21 cellular contexts compared by ENCODE assay signal in genomic region chr19:5991244-5991838, GRCh38.
"Had no signal": no experiment of that assay in that cellular context is flagged by ENCODE, and none has a peak within 500 bp of the region (broad histone marks: within the 10 kb centered on the region; RNA-seq: fewer than 3 reads in every experiment).

No MANE protein-coding gene starts in this region.

- H3K9me3 Mint-ChIP-seq: activated CD8-positive, alpha-beta T cell treated with anti-CD3 and anti-CD28 coated beads for 36 hours; brain; central memory CD8-positive, alpha-beta T cell had no signal

- H3K36me3 ChIP-seq: WERI-Rb-1 had no signal

- H3K27ac Mint-ChIP-seq: activated CD8-positive, alpha-beta T cell treated with anti-CD3 and anti-CD28 coated beads for 36 hours; brain had no signal

- H3K4me3 Mint-ChIP-seq: central memory CD8-positive, alpha-beta T cell had no signal

- DNase-seq: activated CD4-positive, alpha-beta T cell treated with anti-CD3 and anti-CD28 coated beads for 4 hours; activated CD8-positive, alpha-beta memory T cell treated with anti-CD3 and anti-CD28 coated beads, Interleukin-2, amount 50 U/mL, for 4 hours; activated CD8-positive, alpha-beta T cell treated with anti-CD3 and anti-CD28 coated beads for 36 hours; activated naive CD4-positive, alpha-beta T cell treated with anti-CD3 and anti-CD28 coated beads, Interleukin-2, amount 50 U/mL, for 16 hours; activated T-cell treated with anti-CD3 and anti-CD28 coated beads, Interleukin-2, amount 50 U/mL, for 1 hour; aorta; NCI-H1092 treated with DMSO at 0.1 percent for 48 hours; NCI-H1417 treated with DMSO at 0.1 percent for 48 hours; NCI-H1694 treated with DMSO at 0.1 percent for 48 hours; NCI-H2029 treated with DMSO at 0.1 percent for 48 hours; NCI-H345; NCI-H510A; NCI-H526 treated with DMSO at 0.1 percent for 48 hours; NCI-H82; T-helper 1 cell; WERI-Rb-1 had no signal

- H3K27me3 Mint-ChIP-seq: brain; central memory CD8-positive, alpha-beta T cell had no signal

- H3K27ac ChIP-seq: SK-N-MC, WERI-Rb-1 had no signal

- H3K4me3 ChIP-seq: SK-N-MC had no signal

- ATAC-seq: activated CD4-positive, CD25-positive, alpha-beta regulatory T cell treated with anti-CD3 and anti-CD28 coated beads, Interleukin-2, amount 50 U/mL, for 24 hours; activated CD8-positive, alpha-beta T cell treated with anti-CD3 and anti-CD28 coated beads for 36 hours; Right ventricle myocardium inferior had no signal
